Comparison of ENCODE assay signal across 9 cellular contexts in genomic region chr11:1557904-1558831, GRCh38. TPM values are rescaled to one million over a fixed set of nuclear protein-coding genes. Genes with fewer than 3 reads are reported as not detected.
DNase-seq lines count a peak whose midpoint lies in the region; TF ChIP-seq lines count a peak whose summit lies in the region.
"Had no signal": no experiment of that assay in that cellular context is flagged by ENCODE, and none has a peak within 500 bp of the region (broad histone marks: within the 10 kb centered on the region; RNA-seq: fewer than 3 reads in every experiment).

No MANE protein-coding gene starts in this region.

- peaks cover 2% of the 10 kb centered on the region for H3K36me3 Mint-ChIP-seq in progenitor cell of endocrine pancreas (ENCODE audit: insufficient read depth)

- no peaks in the 10 kb centered on the region for H3K9me3 Mint-ChIP-seq in progenitor cell of endocrine pancreas (ENCODE audit: low read depth)

- TF ChIP-seq CTCF in progenitor cell of endocrine pancreas (IDR thresholded peaks at IDR 0.05; ENCODE audit: unreplicated experiment), result no peak

- H3K4me3 Mint-ChIP-seq in progenitor cell of endocrine pancreas (ENCODE audit: low read depth), result no peak overlapping the region

- H3K27ac Mint-ChIP-seq in progenitor cell of endocrine pancreas, result no peak overlapping the region

- peaks cover 13% of the 10 kb centered on the region for H3K27me3 Mint-ChIP-seq in progenitor cell of endocrine pancreas

- H3K4me1 Mint-ChIP-seq in progenitor cell of endocrine pancreas (ENCODE audit: low read depth), result peaks cover 4% of the 10 kb centered on the region

- DNase-seq in ELF-1 (ENCODE audit: low read depth, low spot score) (peak; percentile 10), amniotic epithelial cell (ENCODE audit: low read depth) (peak; percentile 57), cardiac septum (ENCODE audit: low spot score) (peak; percentile 81), renal cortical epithelial cell (ENCODE audit: low read depth) (peak; percentile 65), progenitor cell of endocrine pancreas (ENCODE audit: low spot score, unreplicated experiment) (no peak), CD1c-positive myeloid dendritic cell (ENCODE audit: extremely low spot score) (no peak)
- DNase-seq in effector CD8-positive, alpha-beta T cell (lab: John Stamatoyannopoulos, UW), result no peak
- no peak for DNase-seq in NK-92 treated with Interleukin-12 subunit alpha and Interleukin-12 subunit beta, amount 100 ng/mL, for 24 hours (lab: John Stamatoyannopoulos, UW)

- intact Hi-C loops in cardiac septum (cut with DNase I), result no loop called here

RNA-seq across cellular contexts. Expression of gene DUSP8, which starts 13.9 kb away (rescaled TPM):
- total RNA-seq in cardiac septum (36.9 TPM), renal cortical epithelial cell (1.9 and 9.0 TPM in 2 replicates), progenitor cell of endocrine pancreas (15.2 and 15.9 TPM in 2 replicates)

RNA-seq across cellular contexts. Expression of gene KRTAP5-1, which starts 26.9 kb away (rescaled TPM):
- total RNA-seq in cardiac septum (not detected), renal cortical epithelial cell (not detected in 2 replicates), progenitor cell of endocrine pancreas (not detected in 2 replicates)
- total RNA-seq: endothelial cell of umbilical vein had no signal

RNA-seq across cellular contexts. Expression of gene KRTAP5-2, which starts 39.9 kb away (rescaled TPM):
- total RNA-seq in cardiac septum (not detected), renal cortical epithelial cell (not detected in 2 replicates), progenitor cell of endocrine pancreas (not detected in 2 replicates)
- total RNA-seq: endothelial cell of umbilical vein had no signal

RNA-seq across cellular contexts. Expression of gene KRTAP5-3, which starts 50.1 kb away (rescaled TPM):
- total RNA-seq in cardiac septum (not detected), renal cortical epithelial cell (not detected in 2 replicates), progenitor cell of endocrine pancreas (not detected in 2 replicates)
- total RNA-seq: endothelial cell of umbilical vein had no signal

Comparison
In these comparisons a context has a peak if more than half of its experiments do, and no peak if none do; other contexts are left out.
1. DNase-seq: peak in ELF-1 (single experiment), amniotic epithelial cell (single experiment), cardiac septum (single experiment) and renal cortical epithelial cell (single experiment); none in progenitor cell of endocrine pancreas (single experiment), effector CD8-positive, alpha-beta T cell (single experiment), CD1c-positive myeloid dendritic cell (single experiment) and NK-92 treated with Interleukin-12 subunit alpha and Interleukin-12 subunit beta, amount 100 ng/mL, for 24 hours (single experiment).